In the genomic region with DNA sequence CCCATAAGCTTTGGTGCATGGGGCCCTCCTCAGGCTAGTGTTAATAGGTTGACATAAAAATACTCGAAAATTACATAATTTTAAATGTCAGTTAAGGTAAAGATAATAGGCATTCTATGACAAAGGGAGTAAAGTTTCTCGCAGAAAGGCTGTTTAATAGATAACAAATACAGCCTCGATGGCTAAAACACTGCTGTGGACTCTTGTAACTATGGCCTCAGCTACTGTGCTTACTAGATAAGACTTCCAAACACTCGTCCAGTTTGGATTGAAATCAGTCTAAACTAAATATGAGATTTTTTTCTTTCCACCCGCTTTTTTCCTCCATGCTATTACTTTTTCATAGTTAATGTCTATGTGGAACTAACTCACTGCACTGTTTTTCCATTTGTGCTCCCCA, we compare ENCODE assay signal across 18 cellular contexts. TPM values are rescaled to one million over a fixed set of nuclear protein-coding genes. Genes with fewer than 3 reads are reported as not detected.
"Had no signal": no experiment of that assay in that cellular context is flagged by ENCODE, and none has a peak within 500 bp of the region (broad histone marks: within the 10 kb centered on the region; RNA-seq: fewer than 3 reads in every experiment).

No MANE protein-coding gene starts in this region.

- H3K36me3 Mint-ChIP-seq: IgD-negative memory B cell had no signal

- H3K4me1 Mint-ChIP-seq: IgD-negative memory B cell had no signal

- H3K27ac Mint-ChIP-seq: IgD-negative memory B cell had no signal

- DNase-seq: MV-4-11, NCI-H1048, NCI-H2107, NCI-H524, NCI-H526 treated with DMSO at 0.1 percent for 48 hours, SHP77, SK-N-SH, SW 1271 had no signal

- H3K27ac ChIP-seq: HL-60, KMS-11, RWPE1 had no signal

- ATAC-seq: K562, Panc1, PC-3 had no signal

- H3K4me2 ChIP-seq: KMS-11, SK-N-SH had no signal

- H3K27me3 Mint-ChIP-seq: IgD-negative memory B cell had no signal

- H3K4me3 Mint-ChIP-seq: IgD-negative memory B cell had no signal

- H3K4me3 ChIP-seq: K562 had no signal

- H3K9me2 ChIP-seq: SK-N-SH had no signal

- H3K9me3 ChIP-seq: SK-N-SH had no signal

RNA-seq across cellular contexts. Expression of gene MGST1, which starts 23.1 kb away (rescaled TPM):
- polyA plus RNA-seq: IgD-negative memory B cell had no signal

RNA-seq across cellular contexts. Expression of gene SLC15A5, which starts 46.8 kb away (rescaled TPM):
- total RNA-seq: K562, LHCN-M2, MCF 10A, PC-3, SK-MEL-5 had no signal
- polyA plus RNA-seq: IgD-negative memory B cell, K562, SK-N-SH had no signal
